In the genomic region with DNA sequence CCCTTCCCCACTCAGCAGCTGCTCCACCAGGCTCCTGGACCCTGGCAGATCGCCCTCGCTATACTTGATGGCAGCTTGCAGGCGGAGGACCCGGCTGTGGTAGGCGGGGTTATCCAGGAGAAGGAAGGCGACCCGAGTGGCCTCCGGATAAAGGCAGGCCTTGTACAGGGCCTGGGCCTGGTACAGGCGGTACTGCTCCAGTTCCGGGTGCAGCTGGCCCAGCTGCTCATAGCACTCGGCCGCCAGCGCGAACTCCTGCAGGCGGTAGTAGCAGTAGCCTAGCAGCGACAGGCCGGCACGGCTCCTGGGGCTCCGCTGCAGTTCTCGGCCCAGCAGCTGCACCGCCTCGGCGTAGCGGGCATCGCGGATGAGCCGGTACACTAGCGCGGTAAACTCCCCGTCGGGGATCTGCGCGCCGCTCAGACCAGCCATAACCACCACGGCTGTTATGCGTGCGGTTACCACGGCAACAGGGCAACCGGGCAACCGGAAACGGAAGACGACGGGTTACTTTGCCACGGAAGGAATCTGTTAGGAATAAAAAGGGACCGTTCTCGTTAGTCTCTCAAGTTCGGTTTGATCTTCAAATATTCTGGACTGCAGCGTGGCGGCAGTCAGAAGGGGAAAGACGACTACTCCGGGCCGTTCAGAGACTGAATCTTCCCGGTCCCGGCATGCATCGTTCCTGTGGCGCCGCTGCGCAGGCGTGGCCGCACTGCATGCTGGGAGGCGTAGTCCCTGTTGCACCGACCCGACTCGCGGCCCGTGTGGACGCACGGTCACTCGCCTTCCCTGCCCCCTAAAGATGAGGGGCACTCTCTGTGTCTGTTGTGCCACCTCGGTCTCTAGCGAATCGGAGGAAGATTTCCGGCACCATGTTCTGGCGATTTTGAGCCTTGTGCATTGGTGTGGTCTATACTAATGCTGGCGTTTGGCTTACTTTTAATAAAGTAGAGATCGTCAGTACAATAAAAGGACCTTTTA, we compare ENCODE assay signal across 8 cellular contexts.
DNase-seq lines count a peak whose midpoint lies in the region; ATAC-seq and TF ChIP-seq lines count a peak whose summit lies in the region.

No MANE protein-coding gene starts in this region.

- H3K4me2 ChIP-seq in DOHH2 (ENCODE audit: low read length) (peak overlapping the region; percentile 74), GM23248 (ENCODE audit: unreplicated experiment) (peak overlapping the region; percentile 82), Karpas-422 (ENCODE audit: low read depth, low read length, poor library complexity, severe bottlenecking) (peak overlapping the region; percentile 85)

- H3K36me3 Mint-ChIP-seq in natural killer cell: no peaks in the 10 kb centered on the region

- H3K9me3 ChIP-seq in DOHH2 (ENCODE audit: control insufficient read depth, insufficient read depth, low read length): peaks cover 8% of the 10 kb centered on the region; the same call in 1 of the 2 replicates
- no peaks in the 10 kb centered on the region for H3K9me3 ChIP-seq in GM23248 (ENCODE audit: low read depth)
- no peaks in the 10 kb centered on the region for H3K9me3 ChIP-seq in Karpas-422 (ENCODE audit: low read length)

- H3K9ac ChIP-seq in GM23248 (peak overlapping the region; percentile 97), Karpas-422 (ENCODE audit: low read length) (peak overlapping the region; percentile 81)

- H3K36me3 ChIP-seq in DOHH2 (ENCODE audit: control insufficient read depth, low read length): no peaks in the 10 kb centered on the region
- H3K36me3 ChIP-seq in GM23248 (ENCODE audit: low read depth): no peaks in the 10 kb centered on the region
- H3K36me3 ChIP-seq in Karpas-422 (ENCODE audit: insufficient read depth, low read length): no peaks in the 10 kb centered on the region

- H3K9me2 ChIP-seq in DOHH2 (replicated peaks; ENCODE audit: control insufficient read depth, low read length): no peaks in the 10 kb centered on the region
- H3K9me2 ChIP-seq in GM23248 (ENCODE audit: insufficient read depth): peaks cover 3% of the 10 kb centered on the region; the same call in 1 of the 2 replicates
- no peaks in the 10 kb centered on the region for H3K9me2 ChIP-seq in Karpas-422 (replicated peaks; ENCODE audit: insufficient read depth, low read length)

- H3K4me1 Mint-ChIP-seq in natural killer cell: peaks cover 12% of the 10 kb centered on the region in 2 donors

- H3K9me3 Mint-ChIP-seq in natural killer cell: no peaks in the 10 kb centered on the region

- H3K27me3 Mint-ChIP-seq in natural killer cell (ENCODE audit: low read depth in 2 of 2): peaks cover 14 to 15% of the 10 kb centered on the region in 2 donors

- TF ChIP-seq CTCF in DOHH2 (IDR thresholded peaks at IDR 0.05; ENCODE audit: low read depth, low read length, poor library complexity, severe bottlenecking) (no peak), fibroblast of pulmonary artery (IDR thresholded peaks at IDR 0.05; ENCODE audit: low read length, missing control alignments) (no peak), natural killer cell (IDR thresholded peaks at IDR 0.05) (no peak)

- H3K27ac ChIP-seq in DOHH2 (ENCODE audit: low read depth, low read length) (peak overlapping the region; percentile 55), GM23248 (peak overlapping the region; percentile 98), Karpas-422 (ENCODE audit: low read length) (peak overlapping the region; percentile 61)

- peak overlapping the region; percentile 98 to 99 for H3K27ac Mint-ChIP-seq in natural killer cell

- H2AFZ ChIP-seq in GM23248 (peak overlapping the region; percentile 98), Karpas-422 (ENCODE audit: low read length) (peak overlapping the region; percentile 97)

- H3K27me3 ChIP-seq in DOHH2 (ENCODE audit: control insufficient read depth, low read length) (no peaks in the 10 kb centered on the region), GM23248 (replicated peaks; ENCODE audit: insufficient read depth) (no peaks in the 10 kb centered on the region), Karpas-422 (ENCODE audit: low read length) (no peaks in the 10 kb centered on the region)

- H3K4me1 ChIP-seq in DOHH2 (ENCODE audit: control insufficient read depth, low read length): peaks cover 10% of the 10 kb centered on the region
- no peaks in the 10 kb centered on the region for H3K4me1 ChIP-seq in GM23248 (ENCODE audit: insufficient read depth)
- H3K4me1 ChIP-seq in Karpas-422 (ENCODE audit: low read length): peaks cover 20% of the 10 kb centered on the region

- H4K20me1 ChIP-seq in DOHH2 (ENCODE audit: control insufficient read depth, insufficient read depth, low read depth, low read length) (no peaks in the 10 kb centered on the region), GM23248 (ENCODE audit: insufficient read depth) (no peaks in the 10 kb centered on the region), Karpas-422 (ENCODE audit: insufficient read depth, low read depth, low read length) (no peaks in the 10 kb centered on the region)

- peak; percentile 90 to 94 (median 92) for ATAC-seq in natural killer cell

- in situ Hi-C loops in GM23248 (cut with MboI): loop anchor here (25.0 kb wide), 1 partner anchor 456 kb away; no protein-coding TSS in a partner anchor

- H3K4me3 Mint-ChIP-seq in natural killer cell: peak overlapping the region; percentile 95

- no peaks in the 10 kb centered on the region for H3K79me2 ChIP-seq in DOHH2 (ENCODE audit: control insufficient read depth, low read length)
- no peaks in the 10 kb centered on the region for H3K79me2 ChIP-seq in GM23248 (ENCODE audit: insufficient read depth)
- no peaks in the 10 kb centered on the region for H3K79me2 ChIP-seq in Karpas-422 (ENCODE audit: low read length)

- H3F3A ChIP-seq in DOHH2 (ENCODE audit: control insufficient read depth, insufficient read depth) (no peaks in the 10 kb centered on the region), GM23248 (ENCODE audit: insufficient read depth) (no peaks in the 10 kb centered on the region)

- H3K4me3 ChIP-seq in DOHH2 (ENCODE audit: low read length) (peak overlapping the region; percentile 81), GM23248 (peak overlapping the region; percentile 90), Karpas-422 (ENCODE audit: low read length) (peak overlapping the region; percentile 71), fibroblast of pulmonary artery (replicated peaks; ENCODE audit: low read depth, low read length) (peak overlapping the region; percentile 88)

- peak; percentile 96 for DNase-seq in GM23248
- DNase-seq in Karpas-422: peak; percentile 96
- peak; percentile 92 for DNase-seq in RPMI8226
- peak; percentile 79 for DNase-seq in activated T-helper 9 cell treated with anti-CD3 and anti-CD28 coated beads, Interleukin-2, amount 50 U/mL, for 16 hours (ENCODE audit: low read depth)
- peak; percentile 88 for DNase-seq in fibroblast of pulmonary artery (ENCODE audit: low read depth)
- peak; percentile 91 for DNase-seq in natural killer cell
- DNase-seq in stimulated activated naive CD4-positive, alpha-beta T cell (lab: John Stamatoyannopoulos, UW): peak; percentile 87 to 98 (median 90)

- intact Hi-C loops in natural killer cell (cut with micrococcal nuclease): loop anchor here (1.0 to 10.0 kb wide), 2 partner anchors 65 to 354 kb away; partner anchors contain the start of gene NFE2L2

- 1 to 4% methylated on average over 70 to 76 of the region's 76 CpGs for WGBS in GM23248 (ENCODE audit: low coverage in 1 of 2, low lambda C conversion rate in 2 of 2, missing lambda C conversion rate in 2 of 2), 2 experiments

Comparison
In these comparisons a context has a peak if more than half of its experiments do, and no peak if none do; other contexts are left out.
1. Peak in every context shown above with its lines: DNase-seq, ATAC-seq, H3K4me3 ChIP-seq and H3K27ac ChIP-seq.